ENCODE assay signal across 10 cellular contexts in the genomic region with DNA sequence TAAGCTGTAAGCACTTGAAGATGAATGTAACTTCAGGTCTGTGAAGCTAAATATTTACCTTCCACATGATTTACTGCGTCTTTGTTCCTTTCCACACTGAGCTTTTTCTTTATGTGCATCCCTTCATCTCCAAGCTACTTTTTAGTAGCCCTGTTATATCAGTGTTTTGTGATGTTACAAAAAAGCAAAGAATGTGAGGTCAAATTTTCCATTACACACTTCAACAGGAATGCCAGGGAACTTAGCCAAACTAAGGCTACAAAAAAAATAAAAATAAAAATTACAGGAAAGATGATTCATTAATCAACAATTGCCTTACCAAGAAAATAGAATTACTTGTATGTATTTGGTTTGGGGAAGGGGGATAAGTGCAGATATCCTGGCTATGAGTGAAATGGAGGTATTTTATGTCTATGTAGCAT.
DNase-seq lines count a peak whose midpoint lies in the region; ATAC-seq lines count a peak whose summit lies in the region.
"Had no signal": no experiment of that assay in that cellular context is flagged by ENCODE, and none has a peak within 500 bp of the region (broad histone marks: within the 10 kb centered on the region; RNA-seq: fewer than 3 reads in every experiment).

No MANE protein-coding gene starts in this region.

- H3K27me3 ChIP-seq in ectodermal cell (ENCODE audit: control insufficient read depth, insufficient read depth, low read length, poor library complexity, severe bottlenecking), result no peaks in the 10 kb centered on the region

- H3K4me1 ChIP-seq in ectodermal cell (ENCODE audit: control insufficient read depth, insufficient read depth, low read length) (no peaks in the 10 kb centered on the region), mesodermal cell (ENCODE audit: control insufficient read depth, insufficient read depth, low read length, poor library complexity, severe bottlenecking) (peaks cover 35% of the 10 kb centered on the region)

- H3K4me3 ChIP-seq in ectodermal cell (ENCODE audit: insufficient read depth, low read depth, low read length) (no peak overlapping the region), mesodermal cell (ENCODE audit: extremely low read depth, insufficient read depth, low read length, poor library complexity, severe bottlenecking) (no peak overlapping the region)

- WGBS in ectodermal cell, 2 experiments, result 71 to 100% methylated on average over 1 of the region's 1 CpG
- WGBS in mesodermal cell (ENCODE audit: insufficient coverage in 2 of 2), 2 experiments, result 100% methylated on average over 1 of the region's 1 CpG; no CpG with 5 or more reads in 1 of the 2 experiments

- H3K9me3 ChIP-seq in ectodermal cell (ENCODE audit: control insufficient read depth, low read length) (no peaks in the 10 kb centered on the region), mesodermal cell (ENCODE audit: control insufficient read depth, low read length) (no peaks in the 10 kb centered on the region)

- DNase-seq in Right ventricle myocardium inferior (ENCODE audit: missing footprints), result no peak
- DNase-seq in cardiac septum (ENCODE audit: low spot score), result no peak
- no peak for DNase-seq in NCI-H748 (lab: John Stamatoyannopoulos, UW; ENCODE audit: unreplicated experiment)
- DNase-seq in HK-2 (ENCODE audit: unreplicated experiment), result no peak

- H3K27ac ChIP-seq in ectodermal cell (ENCODE audit: insufficient read depth, low read depth, low read length, poor library complexity, severe bottlenecking) (peak overlapping the region; percentile 6), mesodermal cell (ENCODE audit: low read depth, low read length, severe bottlenecking) (peak overlapping the region; percentile 92)
- H3K27ac ChIP-seq: C4-2B had no signal

- H3K36me3 ChIP-seq in ectodermal cell (ENCODE audit: control insufficient read depth, insufficient read depth, low read length), result no peaks in the 10 kb centered on the region
- no peaks in the 10 kb centered on the region for H3K36me3 ChIP-seq in mesodermal cell (ENCODE audit: control insufficient read depth, insufficient read depth, low read length)

- ATAC-seq in Right ventricle myocardium inferior (peak; percentile 20), HG03196 (IDR thresholded peaks at IDR 0.05; ENCODE audit: unreplicated experiment) (no peak), HG02870 (IDR thresholded peaks at IDR 0.05; ENCODE audit: unreplicated experiment) (no peak)
- ATAC-seq: WTC11 had no signal

- intact Hi-C loops in Right ventricle myocardium inferior (cut with DNase I) (loop anchor here (5.0 to 10.0 kb wide), 5 partner anchors 34 to 197 kb away; no protein-coding TSS in a partner anchor), cardiac septum (cut with DNase I) (loop anchor here (2.0 to 5.0 kb wide), 3 partner anchors 99 to 197 kb away; no protein-coding TSS in a partner anchor)
